ENCODE assay signal across 8 cellular contexts in the genomic region with DNA sequence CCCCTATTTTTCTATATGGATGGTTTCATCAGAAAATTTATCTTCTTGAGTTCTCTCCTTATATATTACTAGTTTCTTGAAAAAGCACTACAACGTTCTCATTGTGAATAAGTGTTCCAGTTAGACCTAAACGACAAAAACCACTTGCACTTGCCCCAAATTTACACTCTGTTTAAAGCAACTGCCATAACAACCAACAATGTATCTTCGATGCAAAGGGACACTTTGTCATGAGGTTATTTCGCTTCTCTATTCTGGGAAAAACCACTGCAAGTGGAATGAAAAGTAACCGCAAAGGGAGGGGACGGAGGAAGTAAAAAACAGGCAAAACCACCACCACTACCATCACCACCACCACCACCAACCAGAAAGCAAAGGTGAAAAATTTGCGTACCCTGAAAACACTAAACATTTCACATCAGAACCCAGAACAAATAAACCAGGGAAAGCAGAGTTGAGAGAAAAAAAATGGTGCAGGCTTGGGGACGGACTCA. TPM values are rescaled to one million over a fixed set of nuclear protein-coding genes. Genes with fewer than 3 reads are reported as not detected.
DNase-seq lines count a peak whose midpoint lies in the region; ATAC-seq and TF ChIP-seq lines count a peak whose summit lies in the region.

No MANE protein-coding gene starts in this region.

- H3K4me3 ChIP-seq in OCI-LY3 (ENCODE audit: low read length) (peak overlapping the region; percentile 97), brain microvascular endothelial cell (ENCODE audit: low read depth, low read length) (peak overlapping the region; percentile 65), thoracic aorta (peak overlapping the region; percentile 98)

- H3K27me3 ChIP-seq in OCI-LY3 (ENCODE audit: low read depth, low read length): no peaks in the 10 kb centered on the region
- H3K27me3 ChIP-seq in brain microvascular endothelial cell (replicated peaks): no peaks in the 10 kb centered on the region
- no peaks in the 10 kb centered on the region for H3K27me3 ChIP-seq in thoracic aorta (replicated peaks; ENCODE audit: insufficient read depth)

- H3K4me1 Mint-ChIP-seq in mesothelial cell of epicardium: peaks cover 29% of the 10 kb centered on the region

- H2AFZ ChIP-seq in OCI-LY3 (ENCODE audit: low read depth, low read length): peak overlapping the region; percentile 89

- H3K79me2 ChIP-seq in OCI-LY3 (ENCODE audit: low read length): peaks cover 23% of the 10 kb centered on the region

- H3K27ac Mint-ChIP-seq in mesothelial cell of epicardium: peak overlapping the region; percentile 97

- peaks cover 19% of the 10 kb centered on the region for H3K4me1 ChIP-seq in OCI-LY3 (ENCODE audit: low read length)
- peaks cover 13 to 28% of the 10 kb centered on the region in 2 donors for H3K4me1 ChIP-seq in thoracic aorta (ENCODE audit: control insufficient read depth in 1 of 2, low read depth in 2 of 2)

- peak; percentile 8 to 40 for DNase-seq in activated CD4-positive, alpha-beta T cell treated with anti-CD3 and anti-CD28 coated beads for 4 hours
- DNase-seq in activated CD4-positive, alpha-beta T cell treated with anti-CD3 and anti-CD28 coated beads for 1 hour: no peak
- DNase-seq in brain microvascular endothelial cell: no peak
- DNase-seq in mesothelial cell of epicardium (ENCODE audit: low spot score in 2 of 2, unreplicated experiment in 2 of 2): no peak
- no peak for DNase-seq in thoracic aorta (ENCODE audit: low spot score)
- DNase-seq in HuH-7.5 (ENCODE audit: low spot score): no peak

- peak overlapping the region; percentile 81 for H3K27ac ChIP-seq in OCI-LY3 (ENCODE audit: low read length)
- H3K27ac ChIP-seq in brain microvascular endothelial cell: peak overlapping the region; percentile 94
- H3K27ac ChIP-seq in thoracic aorta: peak overlapping the region; percentile 99

- H3K9ac ChIP-seq in OCI-LY3 (ENCODE audit: low read length): peak overlapping the region; percentile 95

- ATAC-seq in thoracic aorta (ENCODE audit: insufficient number of reproducible peaks, low FRiP score, low read depth): no peak
- ATAC-seq in GM21723 (IDR thresholded peaks at IDR 0.05; ENCODE audit: unreplicated experiment): no peak

- peaks cover 2% of the 10 kb centered on the region for H3K36me3 Mint-ChIP-seq in mesothelial cell of epicardium

- in situ Hi-C loops in brain microvascular endothelial cell (cut with HindIII; ENCODE audit: low pct_ligation_motif_present, low sequenced_read_pairs): no loop called here

- no peaks in the 10 kb centered on the region for H3K36me3 ChIP-seq in OCI-LY3 (replicated peaks; ENCODE audit: low read depth, low read length)
- no peaks in the 10 kb centered on the region for H3K36me3 ChIP-seq in brain microvascular endothelial cell (replicated peaks)
- no peaks in the 10 kb centered on the region for H3K36me3 ChIP-seq in thoracic aorta

- H3K4me2 ChIP-seq in OCI-LY3 (ENCODE audit: low read length): peak overlapping the region; percentile 97

- H3K9me3 ChIP-seq in OCI-LY3 (ENCODE audit: insufficient read depth, low read length) (no peaks in the 10 kb centered on the region), thoracic aorta (no peaks in the 10 kb centered on the region)

- H3K4me3 Mint-ChIP-seq in mesothelial cell of epicardium: peak overlapping the region; percentile 76

- no peaks in the 10 kb centered on the region for H3K9me3 Mint-ChIP-seq in mesothelial cell of epicardium

- H3K27me3 Mint-ChIP-seq in mesothelial cell of epicardium (ENCODE audit: low read depth): no peaks in the 10 kb centered on the region

- H4K20me1 ChIP-seq in OCI-LY3 (ENCODE audit: insufficient read depth, low read length): no peaks in the 10 kb centered on the region

- 0 out of 2 replicates have a peak, but pooled peaks have one; percentile 9 for TF ChIP-seq CTCF in OCI-LY3 (IDR thresholded peaks at IDR 0.05; ENCODE audit: low read depth, low read length)
- TF ChIP-seq CTCF in brain microvascular endothelial cell (IDR thresholded peaks at IDR 0.05; ENCODE audit: low read depth, low read length, missing control alignments): peak; percentile 21
- no peak for TF ChIP-seq CTCF in mesothelial cell of epicardium (IDR thresholded peaks at IDR 0.05; ENCODE audit: unreplicated experiment)
- no peak for TF ChIP-seq CTCF in thoracic aorta (IDR thresholded peaks at IDR 0.05)

RNA-seq across cellular contexts. Expression of a gene that starts 1.2 kb away (rescaled TPM):
- 38.9 to 41.0 TPM (median 40.6 TPM) in 3 replicates for total RNA-seq in mesothelial cell of epicardium
- 10 to 100 TPM in 1 of 2 donors, 1 to 10 TPM in 1; 5.4 to 10.9 TPM for total RNA-seq in thoracic aorta

Comparison
In these comparisons a context has a peak if more than half of its experiments do, and no peak if none do; other contexts are left out.
1. DNase-seq: peak in activated CD4-positive, alpha-beta T cell treated with anti-CD3 and anti-CD28 coated beads for 4 hours (2 of 2); none in activated CD4-positive, alpha-beta T cell treated with anti-CD3 and anti-CD28 coated beads for 1 hour (single experiment), brain microvascular endothelial cell (single experiment), mesothelial cell of epicardium (0 of 2), thoracic aorta (single experiment) and HuH-7.5 (single experiment).
2. CTCF ChIP-seq: peak in OCI-LY3 (single experiment) and brain microvascular endothelial cell (single experiment); none in mesothelial cell of epicardium (single experiment) and thoracic aorta (single experiment).
3. Peak in every context shown above with its lines, with median percentiles within 50 percentile points of each other: H3K27ac ChIP-seq and H3K4me3 ChIP-seq.